7 cellular contexts compared by ENCODE assay signal in the genomic region with DNA sequence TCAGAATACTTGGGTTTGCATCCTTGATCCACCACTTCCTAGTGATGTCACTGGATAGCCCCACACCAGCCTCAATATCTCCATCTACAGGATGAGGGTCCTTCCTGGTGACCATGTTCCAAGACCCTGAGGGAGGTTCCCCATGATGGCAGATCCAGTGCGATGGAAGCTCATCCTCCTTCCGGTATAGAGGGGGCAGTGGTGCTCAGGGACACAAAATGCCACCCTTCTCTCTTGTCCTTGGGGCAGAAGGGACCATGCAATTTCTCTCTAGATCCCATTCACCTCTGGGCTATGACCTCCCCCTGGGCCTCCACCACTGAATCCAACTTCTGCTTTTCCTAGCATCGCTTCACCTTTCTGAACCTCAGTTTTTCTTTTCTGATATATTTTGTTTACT.
"Had no signal": no experiment of that assay in that cellular context is flagged by ENCODE, and none has a peak within 500 bp of the region (broad histone marks: within the 10 kb centered on the region; RNA-seq: fewer than 3 reads in every experiment).

No MANE protein-coding gene starts in this region.

- ATAC-seq: heart left ventricle; stimulated activated effector memory CD8-positive, alpha-beta T cell treated with anti-CD3 and anti-CD28 coated beads, Interleukin-12 subunit alpha, Interleukin-12 subunit beta, amount 100 ng/mL, for 72 hours had no signal

- H3K4me3 ChIP-seq: heart left ventricle, left ventricle myocardium inferior had no signal

- H3K36me3 ChIP-seq: heart left ventricle, left ventricle myocardium inferior had no signal

- H3K9me3 ChIP-seq: heart left ventricle, left ventricle myocardium inferior had no signal

- DNase-seq: activated CD4-positive, alpha-beta T cell treated with anti-CD3 and anti-CD28 coated beads for 1 hour; activated CD4-positive, alpha-beta T cell treated with anti-CD3 and anti-CD28 coated beads, Interleukin-2, amount 50 U/mL, for 48 hours; activated naive CD4-positive, alpha-beta T cell treated with Interleukin-2 at 50 U/mL for 16 hours; heart left ventricle; left ventricle myocardium inferior; T-helper 9 cell had no signal

- H3K27me3 ChIP-seq: heart left ventricle had no signal

- H3K27ac ChIP-seq: heart left ventricle, left ventricle myocardium inferior had no signal
